Comparison of ENCODE assay signal across 1 cellular context in the genomic region with DNA sequence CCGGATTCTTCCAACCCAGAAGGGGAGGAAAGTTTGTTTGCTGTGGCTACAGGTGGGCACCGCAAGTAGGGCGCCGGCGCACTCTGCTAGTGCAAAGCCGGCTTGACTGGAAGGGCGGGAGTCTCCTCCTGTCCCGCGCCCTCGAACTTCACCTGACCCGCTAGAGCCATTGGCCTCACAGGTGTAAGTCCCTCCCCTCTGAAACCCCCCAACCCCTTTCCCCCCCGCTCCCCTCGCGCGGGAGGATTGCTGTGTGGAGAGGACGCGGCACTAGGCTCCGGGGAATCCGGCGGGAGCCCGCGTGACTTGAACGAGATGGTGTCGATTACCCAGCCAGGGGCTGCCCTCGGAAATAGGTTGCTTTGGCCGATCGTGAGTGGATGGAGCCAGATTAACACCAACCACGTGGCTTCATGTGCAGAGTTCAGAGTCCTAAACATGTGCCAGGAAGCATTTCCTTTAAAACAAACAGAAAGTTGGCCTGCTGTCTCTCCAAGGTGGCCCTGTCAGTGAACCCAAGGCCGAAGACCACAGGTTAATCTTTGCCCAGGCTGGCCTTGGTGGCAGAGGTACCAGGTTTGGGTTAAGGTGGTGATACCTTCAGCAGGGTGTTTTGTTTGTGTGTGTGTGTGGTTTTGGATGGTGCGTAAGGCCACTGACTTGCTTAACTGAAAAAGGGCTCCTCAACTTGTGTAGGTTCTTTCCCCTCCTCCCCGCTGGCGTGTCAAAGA.
A peak's percentile ranks its signal among the peaks of the same experiment; 100 is the strongest.
TF ChIP-seq lines count a peak whose summit lies in the region.

No MANE protein-coding gene starts in this region.

TF ChIP-seq in GM12878, 131 proteins besides CTCF, POLR2A, EP300 and RAD21 (continued from another document):
- TF ChIP-seq, protein P1, sequence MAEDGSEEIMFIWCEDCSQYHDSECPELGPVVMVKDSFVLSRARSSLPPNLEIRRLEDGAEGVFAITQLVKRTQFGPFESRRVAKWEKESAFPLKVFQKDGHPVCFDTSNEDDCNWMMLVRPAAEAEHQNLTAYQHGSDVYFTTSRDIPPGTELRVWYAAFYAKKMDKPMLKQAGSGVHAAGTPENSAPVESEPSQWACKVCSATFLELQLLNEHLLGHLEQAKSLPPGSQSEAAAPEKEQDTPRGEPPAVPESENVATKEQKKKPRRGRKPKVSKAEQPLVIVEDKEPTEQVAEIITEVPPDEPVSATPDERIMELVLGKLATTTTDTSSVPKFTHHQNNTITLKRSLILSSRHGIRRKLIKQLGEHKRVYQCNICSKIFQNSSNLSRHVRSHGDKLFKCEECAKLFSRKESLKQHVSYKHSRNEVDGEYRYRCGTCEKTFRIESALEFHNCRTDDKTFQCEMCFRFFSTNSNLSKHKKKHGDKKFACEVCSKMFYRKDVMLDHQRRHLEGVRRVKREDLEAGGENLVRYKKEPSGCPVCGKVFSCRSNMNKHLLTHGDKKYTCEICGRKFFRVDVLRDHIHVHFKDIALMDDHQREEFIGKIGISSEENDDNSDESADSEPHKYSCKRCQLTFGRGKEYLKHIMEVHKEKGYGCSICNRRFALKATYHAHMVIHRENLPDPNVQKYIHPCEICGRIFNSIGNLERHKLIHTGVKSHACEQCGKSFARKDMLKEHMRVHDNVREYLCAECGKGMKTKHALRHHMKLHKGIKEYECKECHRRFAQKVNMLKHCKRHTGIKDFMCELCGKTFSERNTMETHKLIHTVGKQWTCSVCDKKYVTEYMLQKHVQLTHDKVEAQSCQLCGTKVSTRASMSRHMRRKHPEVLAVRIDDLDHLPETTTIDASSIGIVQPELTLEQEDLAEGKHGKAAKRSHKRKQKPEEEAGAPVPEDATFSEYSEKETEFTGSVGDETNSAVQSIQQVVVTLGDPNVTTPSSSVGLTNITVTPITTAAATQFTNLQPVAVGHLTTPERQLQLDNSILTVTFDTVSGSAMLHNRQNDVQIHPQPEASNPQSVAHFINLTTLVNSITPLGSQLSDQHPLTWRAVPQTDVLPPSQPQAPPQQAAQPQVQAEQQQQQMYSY (CRISPR knock-in tag; IDR thresholded peaks at IDR 0.05): no peak
- no peak; the same call in 1 of the 2 replicates for TF ChIP-seq IKZF1 (conservative IDR thresholded peaks at IDR 0.05)
- TF ChIP-seq, protein P2, sequence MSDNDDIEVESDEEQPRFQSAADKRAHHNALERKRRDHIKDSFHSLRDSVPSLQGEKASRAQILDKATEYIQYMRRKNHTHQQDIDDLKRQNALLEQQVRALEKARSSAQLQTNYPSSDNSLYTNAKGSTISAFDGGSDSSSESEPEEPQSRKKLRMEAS (IDR thresholded peaks at IDR 0.05; ENCODE audit: low read depth, low read length): peak; percentile 79
- TF ChIP-seq, protein P3, sequence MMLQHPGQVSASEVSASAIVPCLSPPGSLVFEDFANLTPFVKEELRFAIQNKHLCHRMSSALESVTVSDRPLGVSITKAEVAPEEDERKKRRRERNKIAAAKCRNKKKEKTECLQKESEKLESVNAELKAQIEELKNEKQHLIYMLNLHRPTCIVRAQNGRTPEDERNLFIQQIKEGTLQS (IDR thresholded peaks at IDR 0.05; ENCODE audit: borderline replicate concordance, extremely low read depth, low read depth, low read length): no peak
- no peak for TF ChIP-seq RB1 (IDR thresholded peaks at IDR 0.05; ENCODE audit: borderline replicate concordance)
- no peak for TF ChIP-seq SRF (IDR thresholded peaks at IDR 0.05; ENCODE audit: low read depth in 2 of 2, low read length in 2 of 2)
- TF ChIP-seq, protein P4, sequence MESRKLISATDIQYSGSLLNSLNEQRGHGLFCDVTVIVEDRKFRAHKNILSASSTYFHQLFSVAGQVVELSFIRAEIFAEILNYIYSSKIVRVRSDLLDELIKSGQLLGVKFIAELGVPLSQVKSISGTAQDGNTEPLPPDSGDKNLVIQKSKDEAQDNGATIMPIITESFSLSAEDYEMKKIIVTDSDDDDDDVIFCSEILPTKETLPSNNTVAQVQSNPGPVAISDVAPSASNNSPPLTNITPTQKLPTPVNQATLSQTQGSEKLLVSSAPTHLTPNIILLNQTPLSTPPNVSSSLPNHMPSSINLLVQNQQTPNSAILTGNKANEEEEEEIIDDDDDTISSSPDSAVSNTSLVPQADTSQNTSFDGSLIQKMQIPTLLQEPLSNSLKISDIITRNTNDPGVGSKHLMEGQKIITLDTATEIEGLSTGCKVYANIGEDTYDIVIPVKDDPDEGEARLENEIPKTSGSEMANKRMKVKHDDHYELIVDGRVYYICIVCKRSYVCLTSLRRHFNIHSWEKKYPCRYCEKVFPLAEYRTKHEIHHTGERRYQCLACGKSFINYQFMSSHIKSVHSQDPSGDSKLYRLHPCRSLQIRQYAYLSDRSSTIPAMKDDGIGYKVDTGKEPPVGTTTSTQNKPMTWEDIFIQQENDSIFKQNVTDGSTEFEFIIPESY (IDR thresholded peaks at IDR 0.05): no peak
- no peak for TF ChIP-seq HDAC6 (IDR thresholded peaks at IDR 0.05; ENCODE audit: unreplicated experiment)
- TF ChIP-seq HDAC2 (IDR thresholded peaks at IDR 0.05): no peak
- no peak for TF ChIP-seq STAT1 (conservative IDR thresholded peaks at IDR 0.05)
- TF ChIP-seq CBX3 (IDR thresholded peaks at IDR 0.05; ENCODE audit: borderline replicate concordance, low read depth): no peak
- TF ChIP-seq SUPT20H (IDR thresholded peaks at IDR 0.05; ENCODE audit: borderline replicate concordance, control insufficient read depth, low read depth, low read length): no peak
- peak; percentile 32; the same call in 1 of the 2 replicates for TF ChIP-seq PML (IDR thresholded peaks at IDR 0.05; ENCODE audit: low read length)
- TF ChIP-seq, protein P5, sequence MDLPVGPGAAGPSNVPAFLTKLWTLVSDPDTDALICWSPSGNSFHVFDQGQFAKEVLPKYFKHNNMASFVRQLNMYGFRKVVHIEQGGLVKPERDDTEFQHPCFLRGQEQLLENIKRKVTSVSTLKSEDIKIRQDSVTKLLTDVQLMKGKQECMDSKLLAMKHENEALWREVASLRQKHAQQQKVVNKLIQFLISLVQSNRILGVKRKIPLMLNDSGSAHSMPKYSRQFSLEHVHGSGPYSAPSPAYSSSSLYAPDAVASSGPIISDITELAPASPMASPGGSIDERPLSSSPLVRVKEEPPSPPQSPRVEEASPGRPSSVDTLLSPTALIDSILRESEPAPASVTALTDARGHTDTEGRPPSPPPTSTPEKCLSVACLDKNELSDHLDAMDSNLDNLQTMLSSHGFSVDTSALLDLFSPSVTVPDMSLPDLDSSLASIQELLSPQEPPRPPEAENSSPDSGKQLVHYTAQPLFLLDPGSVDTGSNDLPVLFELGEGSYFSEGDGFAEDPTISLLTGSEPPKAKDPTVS (IDR thresholded peaks at IDR 0.05; ENCODE audit: low read depth, low read length): no peak
- no peak for TF ChIP-seq CREM (IDR thresholded peaks at IDR 0.05; ENCODE audit: low read depth)
- TF ChIP-seq BRCA1 (IDR thresholded peaks at IDR 0.05; ENCODE audit: low read depth, low read length): no peak
- TF ChIP-seq MTA2 (IDR thresholded peaks at IDR 0.05; ENCODE audit: low read depth): peak; percentile 62
- TF ChIP-seq, protein P6, sequence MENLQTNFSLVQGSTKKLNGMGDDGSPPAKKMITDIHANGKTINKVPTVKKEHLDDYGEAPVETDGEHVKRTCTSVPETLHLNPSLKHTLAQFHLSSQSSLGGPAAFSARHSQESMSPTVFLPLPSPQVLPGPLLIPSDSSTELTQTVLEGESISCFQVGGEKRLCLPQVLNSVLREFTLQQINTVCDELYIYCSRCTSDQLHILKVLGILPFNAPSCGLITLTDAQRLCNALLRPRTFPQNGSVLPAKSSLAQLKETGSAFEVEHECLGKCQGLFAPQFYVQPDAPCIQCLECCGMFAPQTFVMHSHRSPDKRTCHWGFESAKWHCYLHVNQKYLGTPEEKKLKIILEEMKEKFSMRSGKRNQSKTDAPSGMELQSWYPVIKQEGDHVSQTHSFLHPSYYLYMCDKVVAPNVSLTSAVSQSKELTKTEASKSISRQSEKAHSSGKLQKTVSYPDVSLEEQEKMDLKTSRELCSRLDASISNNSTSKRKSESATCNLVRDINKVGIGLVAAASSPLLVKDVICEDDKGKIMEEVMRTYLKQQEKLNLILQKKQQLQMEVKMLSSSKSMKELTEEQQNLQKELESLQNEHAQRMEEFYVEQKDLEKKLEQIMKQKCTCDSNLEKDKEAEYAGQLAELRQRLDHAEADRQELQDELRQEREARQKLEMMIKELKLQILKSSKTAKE (IDR thresholded peaks at IDR 0.05; ENCODE audit: low read depth, poor library complexity, severe bottlenecking): peak; percentile 32
